ENCODE assay signal across 8 cellular contexts in the genomic region with DNA sequence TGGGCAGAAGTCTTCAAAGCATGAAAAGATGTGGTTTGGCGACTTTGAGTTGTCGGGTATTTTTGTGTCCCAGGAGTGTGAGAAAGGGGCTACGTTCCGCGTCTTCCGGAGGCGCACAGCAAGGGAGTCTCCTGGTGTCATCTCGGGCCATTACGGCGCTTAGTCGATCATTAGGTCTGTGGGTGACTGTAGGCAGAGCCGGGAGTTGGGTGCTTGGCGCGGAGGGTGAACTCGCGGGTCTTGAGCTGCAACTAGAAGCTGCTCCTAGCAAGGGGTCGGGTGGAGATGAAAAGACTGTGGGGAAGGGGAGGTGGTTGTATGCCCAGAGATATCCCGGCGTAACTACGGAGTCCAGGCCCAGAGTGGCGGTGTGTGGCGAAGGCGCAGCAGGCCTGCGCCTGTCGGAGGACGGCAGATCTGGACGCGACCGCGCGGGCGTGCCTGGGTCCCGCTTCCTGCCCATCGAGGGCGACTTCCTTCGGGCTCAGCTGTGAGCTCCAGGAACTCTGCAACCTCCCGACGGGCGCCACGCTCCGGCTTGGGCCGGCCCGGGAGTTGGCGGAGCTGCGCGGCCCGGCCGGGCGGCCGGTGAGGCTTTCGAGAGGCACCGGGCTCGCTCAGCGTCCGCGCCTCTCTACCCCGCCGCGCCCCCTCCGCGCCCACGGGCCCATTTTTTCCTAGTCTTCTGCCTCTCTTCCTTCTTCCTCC. TPM values are rescaled to one million over a fixed set of nuclear protein-coding genes. Genes with fewer than 3 reads are reported as not detected.
DNase-seq lines count a peak whose midpoint lies in the region; ATAC-seq and TF ChIP-seq lines count a peak whose summit lies in the region.

No MANE protein-coding gene starts in this region.

- H3K9me2 ChIP-seq in HCT116 (ENCODE audit: insufficient read depth) = no peaks in the 10 kb centered on the region

- POLR2A ChIA-PET in HCT116 (lab: Charles Lee) = no interaction called here

- H3K4me3 ChIP-seq in BLaER1 treated with 17β-estradiol and CSF1 and Interleukin-3, amounts not matched to agents 10 nM and 100 nM = peak overlapping the region; percentile 64 to 75 (median 72)
- H3K4me3 ChIP-seq in HCT116 (replicated peaks in 1 of 2; ENCODE audit: low read depth in 1 of 2, low read length in 2 of 2) (peak overlapping the region; percentile 43 to 59), ascending aorta (peak overlapping the region; percentile 48 to 56), mononuclear cell (ENCODE audit: low read length) (peak overlapping the region; percentile 23)

- intact Hi-C loops in HCT116 (cut with micrococcal nuclease) (loop anchor here (10.0 kb wide), 1 partner anchor 142 kb away; no protein-coding TSS in a partner anchor), ascending aorta (cut with DNase I) (loop anchor here (2.0 to 10.0 kb wide), 2 partner anchors 62 to 822 kb away; a partner anchor contains a TSS), sciatic nerve (cut with DNase I) (loop anchor here (10.0 kb wide), 1 partner anchor 692 kb away; no protein-coding TSS in a partner anchor)

- H3K27me3 ChIP-seq in BLaER1 treated with 17β-estradiol and CSF1 and Interleukin-3, amounts not matched to agents 10 nM and 100 nM = peaks cover 76 to 86% (median 83%) of the 10 kb centered on the region in 11 experiments
- H3K27me3 ChIP-seq in HCT116 (ENCODE audit: insufficient read depth, low read length) (no peaks in the 10 kb centered on the region), ascending aorta (peaks cover 57% of the 10 kb centered on the region), mononuclear cell (ENCODE audit: insufficient read depth, low read length) (peaks cover 94% of the 10 kb centered on the region)

- H3K4me1 ChIP-seq in BLaER1 treated with 17β-estradiol and CSF1 and Interleukin-3, amounts not matched to agents 10 nM and 100 nM = peaks cover 17 to 38% (median 26%) of the 10 kb centered on the region in 10 experiments
- peaks cover 10 to 33% of the 10 kb centered on the region in 2 experiments for H3K4me1 ChIP-seq in HCT116 (ENCODE audit: control insufficient read depth in 1 of 2, insufficient read depth in 2 of 2, low read length in 2 of 2)
- peaks cover 9 to 21% of the 10 kb centered on the region in 2 donors for H3K4me1 ChIP-seq in ascending aorta
- peaks cover 55% of the 10 kb centered on the region for H3K4me1 ChIP-seq in mononuclear cell (ENCODE audit: insufficient read depth, low read length)

- no peaks in the 10 kb centered on the region for H3K79me2 ChIP-seq in HCT116 (ENCODE audit: insufficient read depth, low read length)

- RAD21 ChIA-PET in HCT116 (lab: Charles Lee; ENCODE audit: low non-redundant PET in 1 of 2, low total read pairs in 2 of 2, uncharacterized antibody in 2 of 2, unreplicated experiment in 2 of 2) = interaction anchor here (1.3 to 1.6 kb wide), 2 partner anchors 695 kb away, joined by 3 to 5 read pairs; no protein-coding TSS in a partner anchor

- peak overlapping the region; percentile 45 for H2AFZ ChIP-seq in HCT116 (ENCODE audit: low read depth, low read length, poor library complexity, severe bottlenecking)

- no peaks in the 10 kb centered on the region; a peak in 2 of 22 replicates for H3K36me3 ChIP-seq in BLaER1 treated with 17β-estradiol and CSF1 and Interleukin-3, amounts not matched to agents 10 nM and 100 nM
- H3K36me3 ChIP-seq in HCT116 (ENCODE audit: control insufficient read depth in 1 of 2, insufficient read depth in 2 of 2, low read length in 2 of 2) (no peaks in the 10 kb centered on the region), ascending aorta (no peaks in the 10 kb centered on the region)

- no peak for TF ChIP-seq RAD21 in HCT116 (IDR thresholded peaks at IDR 0.05; ENCODE audit: low read depth)

- ATAC-seq in HCT116 (no peak), sciatic nerve (no peak), HG02884 (IDR thresholded peaks at IDR 0.05; ENCODE audit: unreplicated experiment) (no peak), GM19023 (IDR thresholded peaks at IDR 0.05; ENCODE audit: unreplicated experiment) (no peak), HG02623 (IDR thresholded peaks at IDR 0.05; ENCODE audit: unreplicated experiment) (no peak)

- TF ChIP-seq CTCF in HCT116 (IDR thresholded peaks at IDR 0.05 in 2 of 3, conservative IDR thresholded peaks at IDR 0.05 in 1 of 3; ENCODE audit: borderline replicate concordance in 1 of 3, insufficient read depth in 1 of 3, low read depth in 2 of 3, low read length in 2 of 3) (no peak), ascending aorta (IDR thresholded peaks at IDR 0.05) (no peak)

- H3K9me3 ChIP-seq in BLaER1 treated with 17β-estradiol and CSF1 and Interleukin-3, amounts not matched to agents 10 nM and 100 nM (replicated peaks in 1 of 11) = peaks cover 22 to 30% (median 23%) of the 10 kb centered on the region in 11 experiments
- no peaks in the 10 kb centered on the region for H3K9me3 ChIP-seq in HCT116 (ENCODE audit: control insufficient read depth in 1 of 2, insufficient read depth in 1 of 2, low read depth in 1 of 2, low read length in 2 of 2)
- H3K9me3 ChIP-seq in ascending aorta = peaks cover 0 to 10% of the 10 kb centered on the region in 2 donors
- H3K9me3 ChIP-seq in mononuclear cell (ENCODE audit: low read depth, low read length) = no peaks in the 10 kb centered on the region

- no peak for TF ChIP-seq POLR2A in HCT116 (IDR thresholded peaks at IDR 0.05; ENCODE audit: borderline replicate concordance, extremely low read depth, insufficient read depth, insufficient read length)

- peak overlapping the region; percentile 89 to 99 (median 95) for H3K4me2 ChIP-seq in BLaER1 treated with 17β-estradiol and CSF1 and Interleukin-3, amounts not matched to agents 10 nM and 100 nM
- H3K4me2 ChIP-seq in HCT116 (ENCODE audit: low read length) = peak overlapping the region; percentile 96

- CTCF ChIA-PET in HCT116 (lab: Charles Lee) = interaction anchor here (1.7 to 2.0 kb wide), 2 partner anchors 694 kb away, joined by 7 to 10 read pairs; no protein-coding TSS in a partner anchor

- no peak for DNase-seq in HCT116 (ENCODE audit: low read depth, low spot score)
- DNase-seq in ascending aorta (ENCODE audit: low spot score in 2 of 2) = no peak
- no peak for DNase-seq in sciatic nerve (ENCODE audit: low spot score)

- no TSS peak for BruUV-seq in HCT116 (replicated peaks; lab: Mats Ljungman, UMichigan)

- peak overlapping the region; percentile 38 to 75 (median 65); a peak in 21 of 22 replicates for H3K9ac ChIP-seq in BLaER1 treated with 17β-estradiol and CSF1 and Interleukin-3, amounts not matched to agents 10 nM and 100 nM
- H3K9ac ChIP-seq in HCT116 (ENCODE audit: low read length) = peak overlapping the region; percentile 38

- H4K20me1 ChIP-seq in BLaER1 treated with 17β-estradiol and CSF1 and Interleukin-3, amounts not matched to agents 10 nM and 100 nM = peaks cover 0 to 63% (median 40%) of the 10 kb centered on the region in 11 experiments; a peak in 16 of 22 replicates
- H4K20me1 ChIP-seq in HCT116 (ENCODE audit: insufficient read depth) = no peaks in the 10 kb centered on the region

- H3K27ac ChIP-seq in BLaER1 treated with 17β-estradiol and CSF1 and Interleukin-3, amounts not matched to agents 10 nM and 100 nM = peak overlapping the region in 5 of 11 experiments; percentile 10 to 42 (median 39); a peak in 4 of 22 replicates
- H3K27ac ChIP-seq in HCT116 (ENCODE audit: low read depth, low read length) = peak overlapping the region; percentile 17; the same call in 1 of the 2 replicates
- no peak overlapping the region for H3K27ac ChIP-seq in ascending aorta

TF ChIP-seq in HCT116, 20 proteins besides CTCF, POLR2A, EP300 and RAD21:
- no peak for TF ChIP-seq SIN3A (IDR thresholded peaks at IDR 0.05; ENCODE audit: low read depth)
- TF ChIP-seq CBX3 (IDR thresholded peaks at IDR 0.05; ENCODE audit: low read depth) = no peak
- TF ChIP-seq JUND (IDR thresholded peaks at IDR 0.05) = no peak
- no peak for TF ChIP-seq POLR2AphosphoS5 (IDR thresholded peaks at IDR 0.05; ENCODE audit: low read depth, low read length)
- TF ChIP-seq, protein P1, sequence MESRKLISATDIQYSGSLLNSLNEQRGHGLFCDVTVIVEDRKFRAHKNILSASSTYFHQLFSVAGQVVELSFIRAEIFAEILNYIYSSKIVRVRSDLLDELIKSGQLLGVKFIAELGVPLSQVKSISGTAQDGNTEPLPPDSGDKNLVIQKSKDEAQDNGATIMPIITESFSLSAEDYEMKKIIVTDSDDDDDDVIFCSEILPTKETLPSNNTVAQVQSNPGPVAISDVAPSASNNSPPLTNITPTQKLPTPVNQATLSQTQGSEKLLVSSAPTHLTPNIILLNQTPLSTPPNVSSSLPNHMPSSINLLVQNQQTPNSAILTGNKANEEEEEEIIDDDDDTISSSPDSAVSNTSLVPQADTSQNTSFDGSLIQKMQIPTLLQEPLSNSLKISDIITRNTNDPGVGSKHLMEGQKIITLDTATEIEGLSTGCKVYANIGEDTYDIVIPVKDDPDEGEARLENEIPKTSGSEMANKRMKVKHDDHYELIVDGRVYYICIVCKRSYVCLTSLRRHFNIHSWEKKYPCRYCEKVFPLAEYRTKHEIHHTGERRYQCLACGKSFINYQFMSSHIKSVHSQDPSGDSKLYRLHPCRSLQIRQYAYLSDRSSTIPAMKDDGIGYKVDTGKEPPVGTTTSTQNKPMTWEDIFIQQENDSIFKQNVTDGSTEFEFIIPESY (IDR thresholded peaks at IDR 0.05; ENCODE audit: extremely low read depth, insufficient replicate concordance, low read length) = no peak
- TF ChIP-seq CEBPB (IDR thresholded peaks at IDR 0.05; ENCODE audit: low read depth) = no peak
- TF ChIP-seq, protein P2, sequence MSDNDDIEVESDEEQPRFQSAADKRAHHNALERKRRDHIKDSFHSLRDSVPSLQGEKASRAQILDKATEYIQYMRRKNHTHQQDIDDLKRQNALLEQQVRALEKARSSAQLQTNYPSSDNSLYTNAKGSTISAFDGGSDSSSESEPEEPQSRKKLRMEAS (IDR thresholded peaks at IDR 0.05) = no peak
- TF ChIP-seq EZH2phosphoT487 (IDR thresholded peaks at IDR 0.05; ENCODE audit: borderline replicate concordance) = no peak
- no peak for TF ChIP-seq YY1 (IDR thresholded peaks at IDR 0.05; ENCODE audit: extremely low read depth, insufficient replicate concordance, low read depth, low read length)
- no peak for TF ChIP-seq EZH2 (IDR thresholded peaks at IDR 0.05)
- no peak for TF ChIP-seq EGR1 (IDR thresholded peaks at IDR 0.05; ENCODE audit: low read depth)
- TF ChIP-seq TCF7L2 (IDR thresholded peaks at IDR 0.05; ENCODE audit: borderline replicate concordance, extremely low read depth, insufficient read depth, insufficient read length) = no peak
- TF ChIP-seq ZNF274 (IDR thresholded peaks at IDR 0.05; ENCODE audit: low read depth, low read length) = no peak

RNA-seq across cellular contexts. Expression of a gene that starts 2.7 kb away (rescaled TPM):
- total RNA-seq in HCT116 (2021; ENCODE audit: unreplicated experiment) (1.4 TPM), ascending aorta (not detected), mononuclear cell (not detected), sciatic nerve (not detected)
- polyA plus RNA-seq in HCT116 (2012) = 0.45 and 0.75 TPM in 2 replicates
